9 cellular contexts compared by ENCODE assay signal in the genomic region with DNA sequence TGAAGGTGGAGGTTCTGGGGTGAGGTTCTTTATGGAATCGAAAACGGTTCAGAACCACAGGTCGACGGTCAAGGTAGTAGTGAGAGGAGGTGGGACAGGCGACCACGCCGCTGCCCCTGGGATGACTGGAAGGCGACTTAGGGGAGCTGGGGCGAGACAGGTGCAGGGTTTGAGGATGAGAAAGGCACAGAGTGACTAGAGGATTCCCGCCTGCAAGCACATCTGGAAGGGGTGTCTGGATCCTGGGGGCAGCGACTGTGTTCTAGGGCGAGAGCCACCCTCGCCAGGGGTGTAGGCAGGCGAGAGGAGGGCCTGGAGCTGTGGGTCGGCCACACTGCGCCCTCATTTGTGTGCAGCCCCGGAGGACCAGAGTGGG. TPM values are rescaled to one million over a fixed set of nuclear protein-coding genes. Genes with fewer than 3 reads are reported as not detected.
DNase-seq lines count a peak whose midpoint lies in the region; ATAC-seq and TF ChIP-seq lines count a peak whose summit lies in the region.
"Had no signal": no experiment of that assay in that cellular context is flagged by ENCODE, and none has a peak within 500 bp of the region (broad histone marks: within the 10 kb centered on the region; RNA-seq: fewer than 3 reads in every experiment).

No MANE protein-coding gene starts in this region.

- H2AFZ ChIP-seq in neural cell (ENCODE audit: low read depth, low read length), result no peak overlapping the region

- peaks cover 3% of the 10 kb centered on the region for H3K27me3 ChIP-seq in CD8-positive, alpha-beta T cell (ENCODE audit: insufficient read depth, low read length)
- H3K27me3 ChIP-seq in colonic mucosa, result no peaks in the 10 kb centered on the region
- H3K27me3 ChIP-seq in neural cell (ENCODE audit: insufficient read depth, low read depth, low read length), result peaks cover 47% of the 10 kb centered on the region

- H3K79me2 ChIP-seq in neural cell (replicated peaks; ENCODE audit: insufficient read depth, low read length), result no peaks in the 10 kb centered on the region

- H3K4me3 ChIP-seq in CD8-positive, alpha-beta T cell (ENCODE audit: low read depth, low read length), result no peak overlapping the region
- H3K4me3 ChIP-seq in colonic mucosa (peak overlapping the region; percentile 80), neural cell (ENCODE audit: low read length) (peak overlapping the region; percentile 71)

- no peak for TF ChIP-seq EP300 in neural cell (conservative IDR thresholded peaks at IDR 0.05; ENCODE audit: poor library complexity, severe bottlenecking)

- no peak for DNase-seq in CD8-positive, alpha-beta T cell
- DNase-seq in colonic mucosa (no peak), DMS114 treated with DMSO at 0.1 percent for 48 hours (lab: John Stamatoyannopoulos, UW; ENCODE audit: unreplicated experiment) (no peak), germinal center (ENCODE audit: low spot score) (no peak)
- DNase-seq: activated gamma-delta T cell had no signal

- H3K4me2 ChIP-seq in neural cell (ENCODE audit: low read length), result no peak overlapping the region

- H4K20me1 ChIP-seq in neural cell (ENCODE audit: insufficient read depth), result no peaks in the 10 kb centered on the region

- no peak for TF ChIP-seq CTCF in CD8-positive, alpha-beta T cell (IDR thresholded peaks at IDR 0.05)
- no peak for TF ChIP-seq CTCF in colonic mucosa (IDR thresholded peaks at IDR 0.05)
- TF ChIP-seq CTCF in neural cell (IDR thresholded peaks at IDR 0.05; ENCODE audit: poor library complexity, severe bottlenecking), result no peak

- no peaks in the 10 kb centered on the region for H3F3A ChIP-seq in neural cell (ENCODE audit: insufficient read depth, low read length, poor library complexity, severe bottlenecking)

- no peaks in the 10 kb centered on the region for H3K9me3 Mint-ChIP-seq in CD8-positive, alpha-beta T cell

- CTCF ChIA-PET in CD8-positive, alpha-beta T cell (lab: Charles Lee), result no interaction called here

- H3K27ac ChIP-seq in CD8-positive, alpha-beta T cell (ENCODE audit: low read depth, low read length), result no peak overlapping the region
- H3K27ac ChIP-seq in colonic mucosa (peak overlapping the region; percentile 66), neural cell (ENCODE audit: low read length) (no peak overlapping the region)

- H3K4me1 ChIP-seq in CD8-positive, alpha-beta T cell (ENCODE audit: insufficient read depth, low read length), result peaks cover 22% of the 10 kb centered on the region
- H3K4me1 ChIP-seq in colonic mucosa, result peaks cover 3% of the 10 kb centered on the region

- no peak overlapping the region for H3K27ac Mint-ChIP-seq in CD8-positive, alpha-beta T cell

- POLR2A ChIA-PET in CD8-positive, alpha-beta T cell (lab: Charles Lee), result no interaction called here

- H3K36me3 ChIP-seq in CD8-positive, alpha-beta T cell (ENCODE audit: insufficient read depth, low read length), result no peaks in the 10 kb centered on the region
- H3K36me3 ChIP-seq in colonic mucosa (no peaks in the 10 kb centered on the region), neural cell (ENCODE audit: insufficient read depth, low read length) (no peaks in the 10 kb centered on the region)

- H3K4me1 Mint-ChIP-seq in CD8-positive, alpha-beta T cell (ENCODE audit: low read depth), result peaks cover 36% of the 10 kb centered on the region

- no peaks in the 10 kb centered on the region for H3K36me3 Mint-ChIP-seq in CD8-positive, alpha-beta T cell

- intact Hi-C loops in CD8-positive, alpha-beta T cell (cut with DNase I, micrococcal nuclease), result no loop called here
- intact Hi-C loops in colonic mucosa (cut with DNase I), result no loop called here

- no peaks in the 10 kb centered on the region for H3K9me2 ChIP-seq in neural cell (ENCODE audit: insufficient read depth, low read length)

- no peaks in the 10 kb centered on the region for H3K9me3 ChIP-seq in CD8-positive, alpha-beta T cell (ENCODE audit: low read length)
- H3K9me3 ChIP-seq in colonic mucosa (no peaks in the 10 kb centered on the region), neural cell (ENCODE audit: low read length) (no peaks in the 10 kb centered on the region)

- ATAC-seq in CD8-positive, alpha-beta T cell, result no peak
- peak; percentile 0 for ATAC-seq in HG03045 (IDR thresholded peaks at IDR 0.05; ENCODE audit: unreplicated experiment)
- no peak for ATAC-seq in GM19023 (IDR thresholded peaks at IDR 0.05; ENCODE audit: unreplicated experiment)
- no peak for ATAC-seq in GM19395 (IDR thresholded peaks at IDR 0.05; ENCODE audit: unreplicated experiment)

- no peak for TF ChIP-seq RAD21 in neural cell (conservative IDR thresholded peaks at IDR 0.05)

- H3K9ac ChIP-seq in colonic mucosa (ENCODE audit: low read depth in 2 of 2, low read length in 2 of 2), result peak overlapping the region; percentile 60 to 68
- H3K9ac ChIP-seq in neural cell (ENCODE audit: low read length), result no peak overlapping the region

- peaks cover 24% of the 10 kb centered on the region for H3K27me3 Mint-ChIP-seq in CD8-positive, alpha-beta T cell (ENCODE audit: low read depth)

- H3K4me3 Mint-ChIP-seq in CD8-positive, alpha-beta T cell, result peak overlapping the region; percentile 80

TF ChIP-seq in neural cell, 6 proteins besides CTCF, POLR2A, EP300 and RAD21:
- TF ChIP-seq MXI1 (conservative IDR thresholded peaks at IDR 0.05; ENCODE audit: poor library complexity, severe bottlenecking) (no peak), POLR2AphosphoS5 (IDR thresholded peaks at IDR 0.05) (no peak), TAF1 (IDR thresholded peaks at IDR 0.05; ENCODE audit: low read depth) (no peak), SMC3 (conservative IDR thresholded peaks at IDR 0.05; ENCODE audit: poor library complexity) (no peak), REST (IDR thresholded peaks at IDR 0.05; ENCODE audit: borderline replicate concordance) (no peak), EZH2 (IDR thresholded peaks at IDR 0.05; ENCODE audit: borderline replicate concordance, insufficient read depth, low read length, poor library complexity, severe bottlenecking) (no peak)
TF ChIP-seq in neural cell: peak in this region for 0.

RNA-seq across cellular contexts. Expression of gene IRF5, which starts 0.5 kb away (rescaled TPM):
- total RNA-seq in CD8-positive, alpha-beta T cell, result under 1 TPM; 0.61 to 0.79 TPM
- total RNA-seq in colonic mucosa, result 1 to 10 TPM; 5.0 to 9.7 TPM
- not detected in 2 replicates for polyA plus RNA-seq in neural cell
- not detected in 2 replicates for polyA minus RNA-seq in neural cell

RNA-seq across cellular contexts. Expression of gene KCP, which starts 26.8 kb away (rescaled TPM):
- under 1 TPM; 0.19 to 0.43 TPM for total RNA-seq in CD8-positive, alpha-beta T cell
- total RNA-seq in colonic mucosa, result 1 to 10 TPM in 1 of 2 donors, under 1 TPM in 1; 0.64 to 1.1 TPM
- 0.31 and 0.54 TPM in 2 replicates for polyA plus RNA-seq in neural cell
- not detected in 2 replicates for polyA minus RNA-seq in neural cell
